Comparison of ENCODE assay signal across 14 cellular contexts in genomic region chr16:84337236-84337635, GRCh38. TPM values are rescaled to one million over a fixed set of nuclear protein-coding genes. Genes with fewer than 3 reads are reported as not detected.
"Had no signal": no experiment of that assay in that cellular context is flagged by ENCODE, and none has a peak within 500 bp of the region (broad histone marks: within the 10 kb centered on the region; RNA-seq: fewer than 3 reads in every experiment).

No MANE protein-coding gene starts in this region.

RNA-seq across cellular contexts. Expression of gene ATP2C2, which starts 31.1 kb away (rescaled TPM):
- total RNA-seq: activated naive CD4-positive, alpha-beta T cell treated with anti-CD3 and anti-CD28 coated beads for 36 hours; activated naive CD4-positive, alpha-beta T cell treated with anti-CD3 and anti-CD28 coated beads, Interleukin-2, amount 50 U/mL, for 72 hours; activated naive CD8-positive, alpha-beta T cell treated with anti-CD3 and anti-CD28 coated beads for 36 hours; activated naive CD8-positive, alpha-beta T cell treated with anti-CD3 and anti-CD28 coated beads, Interleukin-2, amount 10 ng/mL, durations not matched to agents 7 days and 5 days; activated T-cell treated with anti-CD3 and anti-CD28 coated beads, Interleukin-2, amount 50 U/mL, for 4 hours; activated T-helper 1 cell treated with anti-CD3 and anti-CD28 coated beads, Interleukin-12 subunit alpha, Interleukin-12 subunit beta, Interleukin-2, Interleukin-4 antibody, amounts not matched to agents 30 ng/mL and 10 ng/mL and 1 ng/mL, durations not matched to agents 14 hours and 24 hours and 36 hours; activated T-helper 17 cell treated with anti-CD3 and anti-CD28 coated beads, Interleukin-2, amount 50 U/mL, for 72 hours; activated T-helper 2 cell treated with anti-CD3 and anti-CD28 coated beads, Interferon-gamma antibody, Interleukin-2, Interleukin-4, amounts not matched to agents 10 μg/mL and 5 μg/mL and 100 μg/mL, durations not matched to agents 14 hours and 24 hours and 36 hours; ascending aorta; cardiac muscle cell; cardiac septum; chondrocyte had no signal

RNA-seq across cellular contexts. Expression of gene WFDC1, which starts 42.6 kb away (rescaled TPM):
- total RNA-seq: activated naive CD4-positive, alpha-beta T cell treated with anti-CD3 and anti-CD28 coated beads for 36 hours; activated naive CD4-positive, alpha-beta T cell treated with anti-CD3 and anti-CD28 coated beads, Interleukin-2, amount 50 U/mL, for 72 hours; activated naive CD8-positive, alpha-beta T cell treated with anti-CD3 and anti-CD28 coated beads for 36 hours; activated naive CD8-positive, alpha-beta T cell treated with anti-CD3 and anti-CD28 coated beads, Interleukin-2, amount 10 ng/mL, durations not matched to agents 7 days and 5 days; activated T-cell treated with anti-CD3 and anti-CD28 coated beads, Interleukin-2, amount 50 U/mL, for 4 hours; activated T-cell treated with anti-CD3 and anti-CD28 coated beads, Interleukin-2, amount 50 U/mL, for 72 hours; activated T-helper 1 cell treated with anti-CD3 and anti-CD28 coated beads, Interleukin-12 subunit alpha, Interleukin-12 subunit beta, Interleukin-2, Interleukin-4 antibody, amounts not matched to agents 30 ng/mL and 10 ng/mL and 1 ng/mL, durations not matched to agents 14 hours and 24 hours and 36 hours; activated T-helper 2 cell treated with anti-CD3 and anti-CD28 coated beads, Interferon-gamma antibody, Interleukin-2, Interleukin-4, amounts not matched to agents 10 μg/mL and 5 μg/mL and 100 μg/mL, durations not matched to agents 14 hours and 24 hours and 36 hours; bronchial epithelial cell had no signal
